8 cellular contexts compared by ENCODE assay signal in genomic region chr11:128956401-128957203, GRCh38. TPM values are rescaled to one million over a fixed set of nuclear protein-coding genes. Genes with fewer than 3 reads are reported as not detected.
A peak's percentile ranks its signal among the peaks of the same experiment; 100 is the strongest.
DNase-seq lines count a peak whose midpoint lies in the region; ATAC-seq and TF ChIP-seq lines count a peak whose summit lies in the region.

No MANE protein-coding gene starts in this region.

- peak; percentile 60 for ATAC-seq in naive thymus-derived CD4-positive, alpha-beta T cell

- no peaks in the 10 kb centered on the region for H3K9me3 Mint-ChIP-seq in activated CD4-positive, alpha-beta T cell treated with anti-CD3 and anti-CD28 coated beads, Interleukin-2, amount 10 ng/mL, durations not matched to agents 24 days and 14 days
- H3K9me3 Mint-ChIP-seq in naive thymus-derived CD4-positive, alpha-beta T cell, result no peaks in the 10 kb centered on the region

- H3K27me3 Mint-ChIP-seq in activated CD4-positive, alpha-beta T cell treated with anti-CD3 and anti-CD28 coated beads, Interleukin-2, amount 10 ng/mL, durations not matched to agents 24 days and 14 days, result peaks cover 18% of the 10 kb centered on the region
- peaks cover 0 to 33% (median 8%) of the 10 kb centered on the region in 5 donors for H3K27me3 Mint-ChIP-seq in naive thymus-derived CD4-positive, alpha-beta T cell

- H3K79me2 ChIP-seq in fibroblast of lung (ENCODE audit: control insufficient read depth, insufficient read depth, low read length), result no peaks in the 10 kb centered on the region

- H3K4me2 ChIP-seq in fibroblast of lung (ENCODE audit: extremely low read depth, insufficient read depth, low read length), result no peak overlapping the region

- TF ChIP-seq CTCF in fibroblast of lung (conservative IDR thresholded peaks at IDR 0.05 in 1 of 2, IDR thresholded peaks at IDR 0.05 in 1 of 2; ENCODE audit: low read depth in 1 of 2, low read length in 2 of 2), result peak; percentile 72 to 74

- H3K36me3 ChIP-seq in fibroblast of lung (ENCODE audit: control insufficient read depth, insufficient read depth, low read length), result no peaks in the 10 kb centered on the region
- no peaks in the 10 kb centered on the region for H3K36me3 ChIP-seq in naive thymus-derived CD4-positive, alpha-beta T cell (ENCODE audit: control insufficient read depth in 2 of 3, insufficient read depth in 3 of 3, low read length in 3 of 3)
- no peaks in the 10 kb centered on the region for H3K36me3 ChIP-seq in MG63

- intact Hi-C loops in activated CD4-positive, alpha-beta T cell treated with anti-CD3 and anti-CD28 coated beads, Interleukin-2, amount 10 ng/mL, durations not matched to agents 24 days and 14 days (cut with micrococcal nuclease), result loop anchor here (1.0 to 5.0 kb wide), 2 partner anchors 72 to 924 kb away; no protein-coding TSS in a partner anchor
- intact Hi-C loops in naive thymus-derived CD4-positive, alpha-beta T cell (cut with micrococcal nuclease), result loop anchor here (1.0 to 5.0 kb wide), 5 partner anchors 72 to 925 kb away; no protein-coding TSS in a partner anchor

- H3K27ac Mint-ChIP-seq in activated CD4-positive, alpha-beta T cell treated with anti-CD3 and anti-CD28 coated beads, Interleukin-2, amount 10 ng/mL, durations not matched to agents 24 days and 14 days, result no peak overlapping the region
- no peak overlapping the region for H3K27ac Mint-ChIP-seq in naive thymus-derived CD4-positive, alpha-beta T cell

- H3K36me3 Mint-ChIP-seq in activated CD4-positive, alpha-beta T cell treated with anti-CD3 and anti-CD28 coated beads, Interleukin-2, amount 10 ng/mL, durations not matched to agents 24 days and 14 days (ENCODE audit: low read depth), result no peaks in the 10 kb centered on the region
- H3K36me3 Mint-ChIP-seq in naive thymus-derived CD4-positive, alpha-beta T cell, result no peaks in the 10 kb centered on the region

- no peak overlapping the region for H3K4me3 Mint-ChIP-seq in activated CD4-positive, alpha-beta T cell treated with anti-CD3 and anti-CD28 coated beads, Interleukin-2, amount 10 ng/mL, durations not matched to agents 24 days and 14 days
- peak overlapping the region in 4 of 10 donors; percentile 15 to 52 (median 30) for H3K4me3 Mint-ChIP-seq in naive thymus-derived CD4-positive, alpha-beta T cell

- H3K9ac ChIP-seq in fibroblast of lung (ENCODE audit: insufficient read depth, low read length), result no peak overlapping the region

- POLR2A ChIA-PET in naive thymus-derived CD4-positive, alpha-beta T cell (lab: Charles Lee), result no interaction called here

- peaks cover 2% of the 10 kb centered on the region for H3K4me1 Mint-ChIP-seq in activated CD4-positive, alpha-beta T cell treated with anti-CD3 and anti-CD28 coated beads, Interleukin-2, amount 10 ng/mL, durations not matched to agents 24 days and 14 days
- H3K4me1 Mint-ChIP-seq in naive thymus-derived CD4-positive, alpha-beta T cell, result peaks cover 2 to 6% (median 4%) of the 10 kb centered on the region in 7 donors

- H3K4me3 ChIP-seq in fibroblast of lung (replicated peaks in 1 of 4; ENCODE audit: control extremely low read depth in 1 of 4, insufficient read depth in 1 of 4, low read depth in 3 of 4, low read length in 4 of 4) (no peak overlapping the region), MG63 (no peak overlapping the region)
- H3K4me3 ChIP-seq in naive thymus-derived CD4-positive, alpha-beta T cell (ENCODE audit: low read length), result no peak overlapping the region

- CTCF ChIA-PET in naive thymus-derived CD4-positive, alpha-beta T cell (lab: Charles Lee), result interaction anchor here (0.7 to 8.5 kb wide), 9 partner anchors 9 to 1424 kb away, joined by 3 to 64 read pairs (median 4); no protein-coding TSS in a partner anchor

- H3K27ac ChIP-seq in fibroblast of lung (ENCODE audit: insufficient read depth, low read length), result no peak overlapping the region
- no peak overlapping the region for H3K27ac ChIP-seq in naive thymus-derived CD4-positive, alpha-beta T cell (ENCODE audit: low read depth, low read length)

- H3K9me3 ChIP-seq in fibroblast of lung (ENCODE audit: control insufficient read depth, insufficient read depth, low read depth, low read length) (no peaks in the 10 kb centered on the region), MG63 (no peaks in the 10 kb centered on the region)
- H3K9me3 ChIP-seq in naive thymus-derived CD4-positive, alpha-beta T cell (ENCODE audit: control insufficient read depth in 2 of 3, low read length in 3 of 3), result no peaks in the 10 kb centered on the region

- DNase-seq in activated CD4-positive, alpha-beta T cell treated with anti-CD3 and anti-CD28 coated beads, Interleukin-2, amount 10 ng/mL, durations not matched to agents 24 days and 14 days, result peak; percentile 75
- DNase-seq in activated CD4-positive, alpha-beta T cell treated with anti-CD3 and anti-CD28 coated beads, Interleukin-2, amount 50 U/mL, for 1 hour, result no peak
- DNase-seq in HCEC 1CT (peak; percentile 73), NCI-H128 (lab: John Stamatoyannopoulos, UW; ENCODE audit: unreplicated experiment) (peak; percentile 14), SKM-1 (lab: John Stamatoyannopoulos, UW; ENCODE audit: unreplicated experiment) (peak; percentile 55), fibroblast of lung (ENCODE audit: low read depth in 2 of 2) (peak; percentile 61 to 82), MG63 (no peak)
- DNase-seq in naive thymus-derived CD4-positive, alpha-beta T cell, result peak in 6 of 9 donors; percentile 10 to 48 (median 34)

- no peaks in the 10 kb centered on the region for H3K4me1 ChIP-seq in fibroblast of lung (ENCODE audit: control insufficient read depth, extremely low read depth, insufficient read depth, low read length)
- no peaks in the 10 kb centered on the region for H3K4me1 ChIP-seq in naive thymus-derived CD4-positive, alpha-beta T cell (ENCODE audit: control insufficient read depth in 2 of 2, insufficient read depth in 2 of 2, low read length in 2 of 2)

- H2AFZ ChIP-seq in fibroblast of lung (ENCODE audit: low read length), result no peak overlapping the region

- H3K27me3 ChIP-seq in fibroblast of lung (ENCODE audit: control insufficient read depth, insufficient read depth, low read length) (no peaks in the 10 kb centered on the region), MG63 (no peaks in the 10 kb centered on the region)
- H3K27me3 ChIP-seq in naive thymus-derived CD4-positive, alpha-beta T cell (ENCODE audit: control insufficient read depth in 2 of 2, insufficient read depth in 2 of 2, low read length in 2 of 2), result no peaks in the 10 kb centered on the region

- no peaks in the 10 kb centered on the region for H4K20me1 ChIP-seq in fibroblast of lung (ENCODE audit: control insufficient read depth, extremely low read depth, insufficient read depth, low read length)

RNA-seq across cellular contexts. Expression of gene TP53AIP1, which starts 13.9 kb away (rescaled TPM):
- not detected in 2 replicates for total RNA-seq in activated CD4-positive, alpha-beta T cell treated with anti-CD3 and anti-CD28 coated beads, Interleukin-2, amount 10 ng/mL, durations not matched to agents 24 days and 14 days
- not detected in 2 replicates for total RNA-seq in fibroblast of lung
- not detected in 2 replicates for polyA plus RNA-seq in fibroblast of lung
- polyA plus RNA-seq in fibroblast of lung (2012), result not detected in 2 replicates
- polyA minus RNA-seq in fibroblast of lung (ENCODE audit: low replicate concordance), result not detected in 2 replicates
- not detected for total RNA-seq in naive thymus-derived CD4-positive, alpha-beta T cell
- not detected for polyA plus RNA-seq in naive thymus-derived CD4-positive, alpha-beta T cell
- total RNA-seq in MG63 (2014; rRNA removed; shearing (Covaris generic); ENCODE audit: low replicate concordance), result not detected in 2 replicates

Comparison
In these comparisons a context has a peak if more than half of its experiments do, and no peak if none do; other contexts are left out.
1. DNase-seq: peak in activated CD4-positive, alpha-beta T cell treated with anti-CD3 and anti-CD28 coated beads, Interleukin-2, amount 10 ng/mL, durations not matched to agents 24 days and 14 days (single experiment), HCEC 1CT (single experiment), NCI-H128 (single experiment), SKM-1 (single experiment), fibroblast of lung (2 of 2) and naive thymus-derived CD4-positive, alpha-beta T cell (6 of 9); none in activated CD4-positive, alpha-beta T cell treated with anti-CD3 and anti-CD28 coated beads, Interleukin-2, amount 50 U/mL, for 1 hour (single experiment) and MG63 (single experiment).